In the genomic region with DNA sequence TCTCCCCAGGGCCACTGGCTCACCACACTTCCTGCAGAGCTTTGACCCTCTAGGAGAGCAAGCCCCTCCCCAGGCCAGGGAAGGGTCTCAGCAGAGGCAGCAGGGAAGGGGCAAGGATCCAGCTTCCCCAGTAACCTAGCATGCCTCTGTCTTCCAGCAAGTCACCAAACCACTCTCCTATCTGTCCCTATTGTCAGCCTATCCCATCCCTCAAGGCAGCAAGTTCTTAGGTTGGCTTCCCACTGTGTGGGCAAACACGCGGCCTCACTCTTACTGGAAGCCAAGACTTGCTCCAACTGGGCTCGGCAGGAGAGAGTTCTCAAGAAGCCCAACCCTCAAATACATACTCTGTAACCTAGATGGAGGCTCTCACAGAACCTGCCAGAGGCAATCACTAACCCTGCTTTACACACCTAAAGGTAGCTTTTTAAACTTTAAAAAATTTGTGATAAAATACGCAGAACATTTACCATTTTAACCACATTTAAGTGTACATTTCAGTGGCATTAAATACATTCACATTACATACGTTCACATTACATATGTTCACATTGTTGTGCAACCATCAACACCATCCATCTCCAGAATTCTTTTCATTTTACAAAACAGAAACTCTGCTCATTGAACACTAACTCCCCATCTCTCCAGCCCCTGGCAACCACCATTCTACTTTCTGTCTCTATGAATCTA, we compare ENCODE assay signal across 1 cellular context.
TF ChIP-seq lines count a peak whose summit lies in the region.

No MANE protein-coding gene starts in this region.

TF ChIP-seq in K562, 482 proteins besides CTCF, POLR2A, EP300 and RAD21 (continued from another document):
- TF ChIP-seq, protein P1, sequence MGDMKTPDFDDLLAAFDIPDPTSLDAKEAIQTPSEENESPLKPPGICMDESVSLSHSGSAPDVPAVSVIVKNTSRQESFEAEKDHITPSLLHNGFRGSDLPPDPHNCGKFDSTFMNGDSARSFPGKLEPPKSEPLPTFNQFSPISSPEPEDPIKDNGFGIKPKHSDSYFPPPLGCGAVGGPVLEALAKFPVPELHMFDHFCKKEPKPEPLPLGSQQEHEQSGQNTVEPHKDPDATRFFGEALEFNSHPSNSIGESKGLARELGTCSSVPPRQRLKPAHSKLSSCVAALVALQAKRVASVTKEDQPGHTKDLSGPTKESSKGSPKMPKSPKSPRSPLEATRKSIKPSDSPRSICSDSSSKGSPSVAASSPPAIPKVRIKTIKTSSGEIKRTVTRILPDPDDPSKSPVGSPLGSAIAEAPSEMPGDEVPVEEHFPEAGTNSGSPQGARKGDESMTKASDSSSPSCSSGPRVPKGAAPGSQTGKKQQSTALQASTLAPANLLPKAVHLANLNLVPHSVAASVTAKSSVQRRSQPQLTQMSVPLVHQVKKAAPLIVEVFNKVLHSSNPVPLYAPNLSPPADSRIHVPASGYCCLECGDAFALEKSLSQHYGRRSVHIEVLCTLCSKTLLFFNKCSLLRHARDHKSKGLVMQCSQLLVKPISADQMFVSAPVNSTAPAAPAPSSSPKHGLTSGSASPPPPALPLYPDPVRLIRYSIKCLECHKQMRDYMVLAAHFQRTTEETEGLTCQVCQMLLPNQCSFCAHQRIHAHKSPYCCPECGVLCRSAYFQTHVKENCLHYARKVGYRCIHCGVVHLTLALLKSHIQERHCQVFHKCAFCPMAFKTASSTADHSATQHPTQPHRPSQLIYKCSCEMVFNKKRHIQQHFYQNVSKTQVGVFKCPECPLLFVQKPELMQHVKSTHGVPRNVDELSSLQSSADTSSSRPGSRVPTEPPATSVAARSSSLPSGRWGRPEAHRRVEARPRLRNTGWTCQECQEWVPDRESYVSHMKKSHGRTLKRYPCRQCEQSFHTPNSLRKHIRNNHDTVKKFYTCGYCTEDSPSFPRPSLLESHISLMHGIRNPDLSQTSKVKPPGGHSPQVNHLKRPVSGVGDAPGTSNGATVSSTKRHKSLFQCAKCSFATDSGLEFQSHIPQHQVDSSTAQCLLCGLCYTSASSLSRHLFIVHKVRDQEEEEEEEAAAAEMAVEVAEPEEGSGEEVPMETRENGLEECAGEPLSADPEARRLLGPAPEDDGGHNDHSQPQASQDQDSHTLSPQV (IDR thresholded peaks at IDR 0.05), result peak; percentile 76
- TF ChIP-seq L3MBTL2 (IDR thresholded peaks at IDR 0.05), result peak; percentile 49; the same call in 1 of the 2 replicates
- TF ChIP-seq, protein P2, sequence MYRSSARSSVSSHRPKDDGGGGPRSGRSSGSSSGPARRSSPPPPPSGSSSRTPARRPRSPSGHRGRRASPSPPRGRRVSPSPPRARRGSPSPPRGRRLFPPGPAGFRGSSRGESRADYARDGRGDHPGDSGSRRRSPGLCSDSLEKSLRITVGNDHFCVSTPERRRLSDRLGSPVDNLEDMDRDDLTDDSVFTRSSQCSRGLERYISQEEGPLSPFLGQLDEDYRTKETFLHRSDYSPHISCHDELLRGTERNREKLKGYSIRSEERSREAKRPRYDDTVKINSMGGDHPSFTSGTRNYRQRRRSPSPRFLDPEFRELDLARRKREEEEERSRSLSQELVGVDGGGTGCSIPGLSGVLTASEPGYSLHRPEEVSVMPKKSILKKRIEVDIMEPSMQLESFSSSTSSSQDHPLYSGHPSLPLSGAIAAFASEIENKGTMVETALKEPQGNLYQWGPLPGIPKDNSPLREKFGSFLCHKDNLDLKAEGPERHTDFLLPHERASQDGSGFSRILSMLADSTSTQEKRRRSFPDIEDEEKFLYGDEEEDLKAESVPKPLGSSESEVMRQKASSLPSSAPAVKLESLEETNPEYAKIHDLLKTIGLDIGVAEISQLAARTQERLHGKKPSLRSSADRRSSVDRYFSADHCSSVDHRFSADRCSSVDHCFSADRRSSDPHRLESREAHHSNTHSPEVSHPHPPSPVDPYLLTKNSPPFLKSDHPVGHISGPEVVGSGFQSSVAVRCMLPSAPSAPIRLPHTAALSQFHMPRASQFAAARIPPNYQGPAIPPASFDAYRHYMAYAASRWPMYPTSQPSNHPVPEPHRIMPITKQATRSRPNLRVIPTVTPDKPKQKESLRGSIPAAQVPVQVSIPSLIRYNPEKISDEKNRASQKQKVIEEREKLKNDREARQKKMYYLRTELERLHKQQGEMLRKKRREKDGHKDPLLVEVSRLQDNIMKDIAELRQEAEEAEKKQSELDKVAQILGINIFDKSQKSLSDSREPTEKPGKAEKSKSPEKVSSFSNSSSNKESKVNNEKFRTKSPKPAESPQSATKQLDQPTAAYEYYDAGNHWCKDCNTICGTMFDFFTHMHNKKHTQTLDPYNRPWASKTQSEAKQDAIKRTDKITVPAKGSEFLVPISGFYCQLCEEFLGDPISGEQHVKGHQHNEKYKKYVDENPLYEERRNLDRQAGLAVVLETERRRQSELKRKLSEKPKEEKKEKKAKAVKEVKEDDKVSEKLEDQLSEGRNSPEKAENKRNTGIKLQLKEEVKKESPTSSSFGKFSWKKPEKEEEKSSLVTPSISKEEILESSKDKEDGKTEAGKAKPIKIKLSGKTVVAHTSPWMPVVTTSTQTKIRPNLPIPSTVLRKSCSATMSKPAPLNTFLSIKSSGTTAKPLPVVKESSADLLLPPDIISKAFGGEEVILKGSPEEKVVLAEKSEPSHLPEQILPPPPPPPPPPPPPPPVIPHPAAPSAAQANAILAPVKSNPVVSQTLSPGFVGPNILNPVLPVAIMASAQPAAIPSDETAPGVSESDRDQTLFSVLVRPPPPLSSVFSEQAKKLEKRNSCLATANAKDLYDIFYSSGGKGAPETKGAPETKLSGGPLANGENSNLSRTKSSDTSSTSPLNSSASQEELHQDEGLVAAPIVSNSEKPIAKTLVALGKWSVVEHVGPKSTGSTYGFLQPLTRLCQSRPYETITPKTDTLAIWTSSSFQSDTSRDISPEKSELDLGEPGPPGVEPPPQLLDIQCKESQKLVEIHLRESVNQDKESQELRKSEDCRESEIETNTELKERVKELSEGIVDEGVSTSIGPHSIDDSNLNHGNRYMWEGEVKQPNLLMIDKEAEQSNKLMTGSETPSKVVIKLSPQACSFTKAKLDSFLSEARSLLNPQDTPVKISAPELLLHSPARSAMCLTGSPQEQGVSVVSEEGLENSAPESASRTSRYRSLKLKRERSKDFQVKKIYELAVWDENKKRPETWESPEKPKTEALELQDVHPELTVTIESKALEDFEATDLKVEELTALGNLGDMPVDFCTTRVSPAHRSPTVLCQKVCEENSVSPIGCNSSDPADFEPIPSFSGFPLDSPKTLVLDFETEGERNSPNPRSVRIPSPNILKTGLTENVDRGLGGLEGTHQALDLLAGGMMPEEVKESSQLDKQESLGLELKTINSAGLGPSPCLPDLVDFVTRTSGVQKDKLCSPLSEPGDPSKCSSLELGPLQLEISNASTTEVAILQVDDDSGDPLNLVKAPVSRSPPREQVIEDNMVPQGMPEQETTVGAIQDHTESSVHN (IDR thresholded peaks at IDR 0.05; ENCODE audit: borderline replicate concordance in 1 of 2, low read depth in 1 of 2), result no peak
TF ChIP-seq in K562: peak in this region for 11.
